ENCODE assay signal across 16 cellular contexts in the genomic region with DNA sequence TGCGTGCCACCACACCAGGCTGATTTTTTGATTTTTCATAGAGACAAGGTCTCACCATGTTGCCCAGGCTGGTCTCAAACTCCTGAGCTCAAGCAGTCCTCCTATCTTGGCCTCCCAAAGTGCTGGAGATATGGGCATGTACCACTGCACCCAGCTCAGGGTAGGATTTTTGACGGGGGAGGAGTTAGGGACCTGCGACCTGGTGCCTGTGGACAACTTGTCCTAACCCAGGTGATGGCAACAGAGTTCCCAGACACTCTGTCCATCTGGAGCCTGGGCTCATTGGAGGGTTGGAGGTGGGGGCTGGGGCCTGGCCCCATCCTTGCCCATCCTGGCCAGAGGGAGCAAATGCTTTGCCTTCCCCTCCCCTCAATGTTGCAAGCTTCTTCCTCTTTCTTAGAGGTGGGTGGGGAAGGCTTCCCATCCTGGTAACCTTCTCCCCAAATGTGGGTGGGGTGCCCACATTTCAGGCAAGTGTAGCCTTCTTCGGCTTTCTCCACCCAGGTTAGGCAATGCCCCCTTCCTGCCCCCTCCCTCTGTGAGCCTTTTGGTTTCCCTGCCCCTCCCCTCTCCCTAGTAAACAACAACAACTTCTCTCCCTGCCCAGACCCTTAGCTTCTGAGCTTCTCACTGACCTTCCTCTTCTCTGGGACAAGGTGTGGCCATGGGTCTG. TPM values are rescaled to one million over a fixed set of nuclear protein-coding genes. Genes with fewer than 3 reads are reported as not detected.
DNase-seq lines count a peak whose midpoint lies in the region; ATAC-seq and TF ChIP-seq lines count a peak whose summit lies in the region.
"Had no signal": no experiment of that assay in that cellular context is flagged by ENCODE, and none has a peak within 500 bp of the region (broad histone marks: within the 10 kb centered on the region; RNA-seq: fewer than 3 reads in every experiment).

No MANE protein-coding gene starts in this region.

- H3K4me1 Mint-ChIP-seq in CD4-positive, CD25-positive, alpha-beta regulatory T cell, result peaks cover 11 to 93% (median 54%) of the 10 kb centered on the region in 4 donors
- peaks cover 97% of the 10 kb centered on the region for H3K4me1 Mint-ChIP-seq in dendritic cell treated with granulocyte-macrophage colony-stimulating factor and Interleukin-4, amounts not matched to agents 40 ng/mL and 50 ng/mL, for 4 days (ENCODE audit: low read depth)
- H3K4me1 Mint-ChIP-seq in osteocyte (ENCODE audit: unreplicated experiment), result peaks cover 53% of the 10 kb centered on the region

- H3K9me3 ChIP-seq in CD4-positive, CD25-positive, alpha-beta regulatory T cell (ENCODE audit: control insufficient read depth in 2 of 2, low read length in 2 of 2), result no peaks in the 10 kb centered on the region

- no peak for DNase-seq in CD4-positive, CD25-positive, alpha-beta regulatory T cell
- DNase-seq in NOMO-1 (lab: John Stamatoyannopoulos, UW; ENCODE audit: unreplicated experiment in 2 of 2), result peak; percentile 52 to 68
- DNase-seq in osteocyte (ENCODE audit: extremely low spot score, unreplicated experiment), result no peak
- DNase-seq in D341Med (ENCODE audit: low spot score), result no peak
- no peak for DNase-seq in stimulated activated CD4-positive, alpha-beta T cell treated with anti-CD3 and anti-CD28 coated beads, Interleukin-12 subunit alpha, Interleukin-12 subunit beta, amount 100 ng/mL, for 4 hours
- DNase-seq: DMS53; GM23248; NCI-H1436; stimulated activated CD4-positive, alpha-beta T cell treated with anti-CD3 and anti-CD28 coated beads, Interleukin-4, amount 100 ng/mL, for 24 hours had no signal

- H3K27me3 Mint-ChIP-seq in CD4-positive, CD25-positive, alpha-beta regulatory T cell, result no peaks in the 10 kb centered on the region
- H3K27me3 Mint-ChIP-seq in dendritic cell treated with granulocyte-macrophage colony-stimulating factor and Interleukin-4, amounts not matched to agents 40 ng/mL and 50 ng/mL, for 4 days, result no peaks in the 10 kb centered on the region
- H3K27me3 Mint-ChIP-seq in osteocyte (ENCODE audit: unreplicated experiment), result no peaks in the 10 kb centered on the region

- peaks cover 20% of the 10 kb centered on the region for H3K36me3 Mint-ChIP-seq in CD4-positive, CD25-positive, alpha-beta regulatory T cell
- peaks cover 69% of the 10 kb centered on the region for H3K36me3 Mint-ChIP-seq in dendritic cell treated with granulocyte-macrophage colony-stimulating factor and Interleukin-4, amounts not matched to agents 40 ng/mL and 50 ng/mL, for 4 days (ENCODE audit: low read depth)
- peaks cover 13% of the 10 kb centered on the region for H3K36me3 Mint-ChIP-seq in osteocyte (ENCODE audit: unreplicated experiment)

- peak overlapping the region in 2 of 4 donors; percentile 63 to 82 for H3K4me3 Mint-ChIP-seq in CD4-positive, CD25-positive, alpha-beta regulatory T cell
- H3K4me3 Mint-ChIP-seq in dendritic cell treated with granulocyte-macrophage colony-stimulating factor and Interleukin-4, amounts not matched to agents 40 ng/mL and 50 ng/mL, for 4 days, result peak overlapping the region; percentile 39
- no peak overlapping the region for H3K4me3 Mint-ChIP-seq in osteocyte (ENCODE audit: unreplicated experiment)

- no peak for TF ChIP-seq CTCF in osteocyte (IDR thresholded peaks at IDR 0.05)

- H3K27ac ChIP-seq in CD4-positive, CD25-positive, alpha-beta regulatory T cell (ENCODE audit: insufficient read depth, low read length, poor library complexity, severe bottlenecking), result peak overlapping the region; percentile 18

- no peak overlapping the region for H3K4me3 ChIP-seq in CD4-positive, CD25-positive, alpha-beta regulatory T cell (ENCODE audit: low read depth, low read length)
- H3K4me3 ChIP-seq: GM23248 had no signal

- no peak for ATAC-seq in CD4-positive, CD25-positive, alpha-beta regulatory T cell (ENCODE audit: low read depth in 2 of 2)
- ATAC-seq in HG03039 (IDR thresholded peaks at IDR 0.05; ENCODE audit: unreplicated experiment) (no peak), GM18867 (IDR thresholded peaks at IDR 0.05; ENCODE audit: unreplicated experiment) (no peak)

- H3K36me3 ChIP-seq in CD4-positive, CD25-positive, alpha-beta regulatory T cell (ENCODE audit: control insufficient read depth, insufficient read depth, low read length), result peaks cover 17% of the 10 kb centered on the region

- H3K27ac Mint-ChIP-seq in CD4-positive, CD25-positive, alpha-beta regulatory T cell, result peak overlapping the region; percentile 87 to 92 (median 90)
- peak overlapping the region; percentile 96 for H3K27ac Mint-ChIP-seq in dendritic cell treated with granulocyte-macrophage colony-stimulating factor and Interleukin-4, amounts not matched to agents 40 ng/mL and 50 ng/mL, for 4 days
- peak overlapping the region; percentile 80 for H3K27ac Mint-ChIP-seq in osteocyte (ENCODE audit: unreplicated experiment)

- H3K27me3 ChIP-seq in CD4-positive, CD25-positive, alpha-beta regulatory T cell (ENCODE audit: control insufficient read depth, insufficient read depth, low read length), result no peaks in the 10 kb centered on the region

- H3K4me1 ChIP-seq in CD4-positive, CD25-positive, alpha-beta regulatory T cell (ENCODE audit: control insufficient read depth, insufficient read depth, low read length, poor library complexity, severe bottlenecking), result peaks cover 86% of the 10 kb centered on the region

- no peaks in the 10 kb centered on the region for H3K9me3 Mint-ChIP-seq in CD4-positive, CD25-positive, alpha-beta regulatory T cell
- H3K9me3 Mint-ChIP-seq in dendritic cell treated with granulocyte-macrophage colony-stimulating factor and Interleukin-4, amounts not matched to agents 40 ng/mL and 50 ng/mL, for 4 days, result no peaks in the 10 kb centered on the region
- no peaks in the 10 kb centered on the region for H3K9me3 Mint-ChIP-seq in osteocyte (ENCODE audit: unreplicated experiment)

- intact Hi-C loops in dendritic cell treated with granulocyte-macrophage colony-stimulating factor and Interleukin-4, amounts not matched to agents 40 ng/mL and 50 ng/mL, for 4 days (cut with micrococcal nuclease), result no loop called here

RNA-seq across cellular contexts. Expression of gene RARA, which starts 24.9 kb away (rescaled TPM):
- total RNA-seq in CD4-positive, CD25-positive, alpha-beta regulatory T cell, result 126 TPM
- 10 to 100 TPM in 3 of 4 donors, 1 to 10 TPM in 1; 7.3 to 14.5 (median 12.6) TPM for polyA plus RNA-seq in CD4-positive, CD25-positive, alpha-beta regulatory T cell
- 62.6 and 65.2 TPM in 2 replicates for total RNA-seq in osteocyte

RNA-seq across cellular contexts. Expression of gene GJD3, which starts 30.6 kb away (rescaled TPM):
- total RNA-seq in CD4-positive, CD25-positive, alpha-beta regulatory T cell, result not detected
- not detected for polyA plus RNA-seq in CD4-positive, CD25-positive, alpha-beta regulatory T cell
- 0.40 TPM in 1 of 2 replicates, not detected in the other for total RNA-seq in osteocyte
- total RNA-seq: activated CD8-positive, alpha-beta memory T cell treated with anti-CD3 and anti-CD28 coated beads for 36 hours; myocyte; OCI-LY7; urinary bladder had no signal

RNA-seq across cellular contexts. Expression of gene CDC6, which starts 46.2 kb away (rescaled TPM):
- 5.7 TPM for total RNA-seq in CD4-positive, CD25-positive, alpha-beta regulatory T cell
- polyA plus RNA-seq in CD4-positive, CD25-positive, alpha-beta regulatory T cell, result 1 to 10 TPM in 2 of 4 donors, under 1 TPM in 1, not detected in 1; 0.59 to 1.7 (median 1.1) TPM
- total RNA-seq in osteocyte, result 6.7 and 10.8 TPM in 2 replicates

Comparison
In these comparisons a context has a peak if more than half of its experiments do, and no peak if none do; other contexts are left out.
1. DNase-seq: peak in NOMO-1 (2 of 2); none in CD4-positive, CD25-positive, alpha-beta regulatory T cell (0 of 3), osteocyte (single experiment), D341Med (single experiment) and stimulated activated CD4-positive, alpha-beta T cell treated with anti-CD3 and anti-CD28 coated beads, Interleukin-12 subunit alpha, Interleukin-12 subunit beta, amount 100 ng/mL, for 4 hours (single experiment).
2. Peak in every context shown above with its lines, with median percentiles within 50 percentile points of each other: H3K27ac Mint-ChIP-seq.